Comparison of ENCODE assay signal across 8 cellular contexts in genomic region chr20:63214514-63214913, GRCh38. TPM values are rescaled to one million over a fixed set of nuclear protein-coding genes. Genes with fewer than 3 reads are reported as not detected.
A peak's percentile ranks its signal among the peaks of the same experiment; 100 is the strongest.
DNase-seq lines count a peak whose midpoint lies in the region; ATAC-seq and TF ChIP-seq lines count a peak whose summit lies in the region.

No MANE protein-coding gene starts in this region.

- H3K9me2 ChIP-seq in MM.1S (replicated peaks; ENCODE audit: insufficient read depth, low read length) = no peaks in the 10 kb centered on the region

- H3K36me3 Mint-ChIP-seq in Caco-2 (ENCODE audit: insufficient read depth, unreplicated experiment) = peaks cover 62% of the 10 kb centered on the region

- H3K79me2 ChIP-seq in MM.1S (ENCODE audit: low read length) = peaks cover 61% of the 10 kb centered on the region

- intact Hi-C loops in Caco-2 (cut with micrococcal nuclease; ENCODE audit: unreplicated experiment) = loop anchor here (2.0 kb wide), 1 partner anchor 32 kb away; no protein-coding TSS in a partner anchor

- H3K4me1 ChIP-seq in Caco-2 (peaks cover 40% of the 10 kb centered on the region), MM.1S (ENCODE audit: low read length) (peaks cover 13% of the 10 kb centered on the region), duodenal mucosa (ENCODE audit: control insufficient read depth in 1 of 2, insufficient read depth in 2 of 2, low read length in 2 of 2) (peaks cover 25 to 37% of the 10 kb centered on the region in 2 donors), neutrophil (ENCODE audit: control insufficient read depth in 1 of 2, insufficient read depth in 1 of 2, low read depth in 1 of 2, low read length in 1 of 2) (peaks cover 17 to 18% of the 10 kb centered on the region in 2 experiments)

- CTCF ChIA-PET in Caco-2 (lab: Charles Lee) = interaction anchor here (0.5 to 2.5 kb wide), 19 partner anchors 10 to 427 kb away, joined by 3 to 27 read pairs (median 4); partner anchors contain the start of genes ARFGAP1 and TCFL5

- H3K9ac ChIP-seq in MM.1S (ENCODE audit: low read length) = peak overlapping the region; percentile 85; the same call in 1 of the 2 replicates
- peak overlapping the region; percentile 48 to 80 for H3K9ac ChIP-seq in duodenal mucosa (ENCODE audit: low read depth in 1 of 2, low read length in 2 of 2)

- POLR2A ChIA-PET in Caco-2 (lab: Charles Lee) = interaction anchor here (0.9 to 1.4 kb wide), 2 partner anchors 58 to 418 kb away, joined by 3 to 7 read pairs; partner anchors contain the start of genes ARFGAP1 and MRGBP

- ATAC-seq in GM18868 (IDR thresholded peaks at IDR 0.05; ENCODE audit: unreplicated experiment) = no peak

- H3K4me3 Mint-ChIP-seq in Caco-2 (ENCODE audit: unreplicated experiment) = peak overlapping the region; percentile 92

- no TSS peak for BruUV-seq in Caco-2 (replicated peaks; lab: Mats Ljungman, UMichigan)

- H3F3A ChIP-seq in MM.1S (ENCODE audit: insufficient read depth, low read length) = no peaks in the 10 kb centered on the region

- H3K27ac Mint-ChIP-seq in Caco-2 (ENCODE audit: unreplicated experiment) = peak overlapping the region; percentile 84

- no peaks in the 10 kb centered on the region for H3K9me3 ChIP-seq in Caco-2
- H3K9me3 ChIP-seq in MM.1S (replicated peaks; ENCODE audit: insufficient read depth, low read length) = no peaks in the 10 kb centered on the region
- no peaks in the 10 kb centered on the region for H3K9me3 ChIP-seq in duodenal mucosa (ENCODE audit: control insufficient read depth in 1 of 2, low read length in 2 of 2)
- no peaks in the 10 kb centered on the region for H3K9me3 ChIP-seq in neutrophil

- no peaks in the 10 kb centered on the region for H3K9me3 Mint-ChIP-seq in Caco-2 (ENCODE audit: unreplicated experiment)

- no peak overlapping the region for H2AFZ ChIP-seq in MM.1S (ENCODE audit: low read length)

- H3K27me3 Mint-ChIP-seq in Caco-2 (ENCODE audit: insufficient read depth, unreplicated experiment) = no peaks in the 10 kb centered on the region

- no peak overlapping the region for H3K27ac ChIP-seq in MM.1S (ENCODE audit: low read length)
- H3K27ac ChIP-seq in duodenal mucosa (ENCODE audit: low read depth, low read length) = no peak overlapping the region
- H3K27ac ChIP-seq in neutrophil = peak overlapping the region; percentile 78

- H3K36me3 ChIP-seq in Caco-2 (ENCODE audit: control insufficient read depth, insufficient read depth, low read length) = peaks cover 11% of the 10 kb centered on the region
- peaks cover 10% of the 10 kb centered on the region; the same call in 1 of the 2 replicates for H3K36me3 ChIP-seq in MM.1S (replicated peaks; ENCODE audit: insufficient read depth, low read length)
- peaks cover 32 to 44% of the 10 kb centered on the region in 2 donors for H3K36me3 ChIP-seq in duodenal mucosa (ENCODE audit: control insufficient read depth in 1 of 2, insufficient read depth in 2 of 2, low read length in 2 of 2)
- H3K36me3 ChIP-seq in neutrophil = peaks cover 51% of the 10 kb centered on the region

- H3K4me1 Mint-ChIP-seq in Caco-2 (ENCODE audit: low read depth, unreplicated experiment) = peaks cover 47% of the 10 kb centered on the region

- peaks cover 16% of the 10 kb centered on the region; the same call in 1 of the 2 replicates for H4K20me1 ChIP-seq in MM.1S (ENCODE audit: insufficient read depth, low read length)

- H3K4me3 ChIP-seq in Caco-2 (ENCODE audit: low read depth, low read length) (peak overlapping the region; percentile 94), MM.1S (ENCODE audit: low read length) (peak overlapping the region; percentile 77; the same call in 1 of the 2 replicates), duodenal mucosa (ENCODE audit: low read depth in 1 of 2, low read length in 2 of 2) (peak overlapping the region; percentile 79 to 93), neutrophil (ENCODE audit: low read depth in 1 of 2, low read length in 1 of 2) (peak overlapping the region in 1 of 2 experiments; percentile 74)

- TF ChIP-seq CTCF in Caco-2 (IDR thresholded peaks at IDR 0.05; ENCODE audit: insufficient read depth in 1 of 2, low read depth in 1 of 2, low read length in 1 of 2, severe bottlenecking in 1 of 2, unreplicated experiment in 1 of 2) = no peak
- no peak for TF ChIP-seq CTCF in MM.1S (IDR thresholded peaks at IDR 0.05; ENCODE audit: low read length)
- TF ChIP-seq CTCF in neutrophil (IDR thresholded peaks at IDR 0.05) = no peak

- peak overlapping the region; percentile 81; the same call in 1 of the 2 replicates for H3K4me2 ChIP-seq in MM.1S (ENCODE audit: low read depth, low read length)

- no peaks in the 10 kb centered on the region for H3K27me3 ChIP-seq in Caco-2 (replicated peaks; ENCODE audit: control insufficient read depth, insufficient read depth, low read length)
- H3K27me3 ChIP-seq in MM.1S (replicated peaks; ENCODE audit: insufficient read depth, low read length) = peaks cover 7% of the 10 kb centered on the region; the same call in 1 of the 2 replicates
- H3K27me3 ChIP-seq in duodenal mucosa (ENCODE audit: control insufficient read depth in 1 of 2, insufficient read depth in 2 of 2, low read length in 2 of 2) = no peaks in the 10 kb centered on the region
- H3K27me3 ChIP-seq in neutrophil = peaks cover 7% of the 10 kb centered on the region

- DNase-seq in Caco-2 (peak; percentile 68), MM.1S (no peak), H4 (ENCODE audit: low spot score) (no peak), activated gamma-delta T cell (lab: John Stamatoyannopoulos, UW) (no peak), NCI-H1436 (lab: John Stamatoyannopoulos, UW) (no peak)

RNA-seq across cellular contexts. Expression of gene YTHDF1, which starts 1.4 kb away (rescaled TPM):
- total RNA-seq in Caco-2 (2022) = 184 and 196 TPM in 2 replicates
- 16.2 and 16.7 TPM in 2 replicates for total RNA-seq in H4 (2014; rRNA removed; shearing (Covaris generic))

RNA-seq across cellular contexts. Expression of gene BIRC7, which starts 21.2 kb away (rescaled TPM):
- 0.42 and 0.54 TPM in 2 replicates for total RNA-seq in Caco-2 (2022)
- 0.14 TPM in 1 of 2 replicates, not detected in the other for total RNA-seq in H4 (2014; rRNA removed; shearing (Covaris generic))

RNA-seq across cellular contexts. Expression of gene NKAIN4, which starts 39.7 kb away (rescaled TPM):
- total RNA-seq in Caco-2 (2022) = 2.1 and 2.7 TPM in 2 replicates
- total RNA-seq in H4 (2014; rRNA removed; shearing (Covaris generic)) = 0.78 TPM in 1 of 2 replicates, not detected in the other

RNA-seq across cellular contexts. Expression of gene ARFGAP1, which starts 58.1 kb away (rescaled TPM):
- total RNA-seq in Caco-2 (2022) = 275 and 286 TPM in 2 replicates
- total RNA-seq in H4 (2014; rRNA removed; shearing (Covaris generic)) = 17.0 and 19.6 TPM in 2 replicates

Comparison
In these comparisons a context has a peak if more than half of its experiments do, and no peak if none do; other contexts are left out.
1. DNase-seq: peak in Caco-2 (2 of 2); none in MM.1S (single experiment), H4 (single experiment), activated gamma-delta T cell (single experiment) and NCI-H1436 (single experiment).
2. RNA of gene YTHDF1, which starts 1.4 kb away (total RNA-seq): 184 to 196 TPM in Caco-2; 16.2 to 16.7 TPM in H4; every median in the first group is over 10 times any median in the second.